Comparison of ENCODE assay signal across 11 cellular contexts in genomic region chr15:43067717-43068461, GRCh38. TPM values are rescaled to one million over a fixed set of nuclear protein-coding genes. Genes with fewer than 3 reads are reported as not detected.
DNase-seq lines count a peak whose midpoint lies in the region; ATAC-seq, FAIRE-seq and TF ChIP-seq lines count a peak whose summit lies in the region.
"Had no signal": no experiment of that assay in that cellular context is flagged by ENCODE, and none has a peak within 500 bp of the region (broad histone marks: within the 10 kb centered on the region; RNA-seq: fewer than 3 reads in every experiment).

No MANE protein-coding gene starts in this region.

- no peak overlapping the region for H2BK12ac ChIP-seq in mesenchymal stem cell (ENCODE audit: low read length in 2 of 2)

- no peak overlapping the region for H2BK15ac ChIP-seq in mesenchymal stem cell (ENCODE audit: low read depth, poor library complexity, severe bottlenecking)

- H3K14ac ChIP-seq in mesenchymal stem cell (ENCODE audit: low read length in 2 of 2): no peak overlapping the region

- H3K4me1 ChIP-seq in KMS-11 (ENCODE audit: low read depth, poor library complexity, severe bottlenecking) (peaks cover 14% of the 10 kb centered on the region), GM12878 (ENCODE audit: control insufficient read depth, insufficient read depth, low read length) (no peaks in the 10 kb centered on the region), mesenchymal stem cell (ENCODE audit: control insufficient read depth, insufficient read depth, low read depth, low read length) (no peaks in the 10 kb centered on the region)
- H3K4me1 ChIP-seq: suprapubic skin had no signal

- H3K9ac ChIP-seq in KMS-11 (no peak overlapping the region), GM12878 (ENCODE audit: control insufficient read depth, insufficient read depth, low read length) (no peak overlapping the region), mesenchymal stem cell (ENCODE audit: low read length) (no peak overlapping the region)

- no peak for TF ChIP-seq RAD21 in GM12878 (IDR thresholded peaks at IDR 0.05; ENCODE audit: insufficient read depth, low read depth, low read length)

- ATAC-seq in GM12878 (peak; percentile 88), GM18511 (IDR thresholded peaks at IDR 0.05; ENCODE audit: unreplicated experiment) (no peak)
- ATAC-seq: left cardiac atrium had no signal

- H3K79me2 ChIP-seq in KMS-11 (ENCODE audit: insufficient read depth, low read depth): no peaks in the 10 kb centered on the region
- no peaks in the 10 kb centered on the region for H3K79me2 ChIP-seq in GM12878 (ENCODE audit: control insufficient read depth, insufficient read depth, low read length)

- H3K4ac ChIP-seq in mesenchymal stem cell (ENCODE audit: low read depth in 1 of 2, low read length in 2 of 2): no peak overlapping the region

- no peak overlapping the region for H3K23ac ChIP-seq in mesenchymal stem cell (ENCODE audit: low read length in 2 of 2)

- intact Hi-C loops in GM12878 (cut with micrococcal nuclease; ENCODE audit: unreplicated experiment): no loop called here

- POLR2A ChIA-PET in GM12878 (lab: Charles Lee): interaction anchor here (0.7 kb wide), 1 partner anchor 39 kb away, joined by 8 read pairs; no protein-coding TSS in a partner anchor

- no peak for TF ChIP-seq CTCF in KMS-11 (conservative IDR thresholded peaks at IDR 0.05; ENCODE audit: low read depth, low read length)
- no peak for TF ChIP-seq CTCF in GM12878 (IDR thresholded peaks at IDR 0.05 in 2 of 3, conservative IDR thresholded peaks at IDR 0.05 in 1 of 3; ENCODE audit: control insufficient read depth in 2 of 3, extremely low read depth in 1 of 3, insufficient read depth in 1 of 3, low read depth in 3 of 3, low read length in 3 of 3)

- H4K91ac ChIP-seq in mesenchymal stem cell (ENCODE audit: low read length): no peak overlapping the region

- in situ Hi-C loops in GM12878 (cut with MboI): no loop called here

- no peak overlapping the region for H2BK120ac ChIP-seq in mesenchymal stem cell (ENCODE audit: low read depth, low read length)

- H3K4me3 ChIP-seq in KMS-11 (IDR thresholded peaks at IDR 0.05; ENCODE audit: insufficient read depth, low read depth, low read length): no peak overlapping the region
- no peak overlapping the region for H3K4me3 ChIP-seq in GM12878
- H3K4me3 ChIP-seq in mesenchymal stem cell (ENCODE audit: insufficient read depth in 1 of 2, low read depth in 1 of 2, low read length in 2 of 2): no peak overlapping the region
- H3K4me3 ChIP-seq: suprapubic skin had no signal

- peak; percentile 32 for DNase-seq in activated CD4-positive, alpha-beta T cell treated with anti-CD3 and anti-CD28 coated beads for 48 hours
- DNase-seq in activated CD4-positive, alpha-beta T cell treated with anti-CD3 and anti-CD28 coated beads, Interleukin-2, amount 50 U/mL, for 4 hours: no peak
- DNase-seq in GM12878 (ENCODE audit: low read depth, low spot score) (no peak), mesenchymal stem cell (peak; percentile 86), GF-D8 (lab: John Stamatoyannopoulos, UW) (no peak), HT-29 (ENCODE audit: low spot score) (no peak)
- DNase-seq: left cardiac atrium, NCI-H1436 treated with DMSO at 0.1 percent for 48 hours had no signal

- no peaks in the 10 kb centered on the region for H4K20me1 ChIP-seq in KMS-11 (ENCODE audit: insufficient read depth)
- H4K20me1 ChIP-seq in GM12878 (ENCODE audit: control insufficient read depth, insufficient read depth): no peaks in the 10 kb centered on the region

- CTCF ChIA-PET in GM12878 (lab: Yijun Ruan, JAX): interaction anchor here (0.6 kb wide), 1 partner anchor 514 kb away, joined by 3 read pairs; no protein-coding TSS in a partner anchor

- no peak overlapping the region for H4K8ac ChIP-seq in mesenchymal stem cell (ENCODE audit: low read length)

- H2AK5ac ChIP-seq in mesenchymal stem cell (ENCODE audit: low read length, severe bottlenecking): no peak overlapping the region

- RAD21 ChIA-PET in GM12878 (lab: Charles Lee; ENCODE audit: unreplicated experiment): no interaction called here

- 82% methylated on average over 8 of the region's 8 CpGs for WGBS in GM12878 (ENCODE audit: insufficient coverage, insufficient replicate concordance, low lambda C conversion rate, missing lambda C conversion rate)
- 62% methylated on average over 6 of the region's 8 CpGs for WGBS in mesenchymal stem cell

- H3K4me2 ChIP-seq in KMS-11: peak overlapping the region; percentile 23; the same call in 1 of the 2 replicates
- no peak overlapping the region for H3K4me2 ChIP-seq in GM12878 (ENCODE audit: control insufficient read depth, insufficient read depth)
- H3K4me2 ChIP-seq in mesenchymal stem cell (ENCODE audit: low read length, poor library complexity, severe bottlenecking): no peak overlapping the region

- FAIRE-seq in GM12878 (lab: Jason Lieb, UNC): peak; percentile 59

- no peak for TF ChIP-seq EP300 in GM12878 (IDR thresholded peaks at IDR 0.05; ENCODE audit: borderline replicate concordance in 1 of 2, control insufficient read depth in 1 of 2, low read depth in 2 of 2, low read length in 2 of 2)

- BruUV-seq in GM12878 (replicated peaks; lab: Mats Ljungman, UMichigan): no TSS peak

- H2BK5ac ChIP-seq in mesenchymal stem cell (ENCODE audit: low read depth, low read length, poor library complexity, severe bottlenecking): no peak overlapping the region

- no peak overlapping the region for H3K27ac ChIP-seq in KMS-11
- H3K27ac ChIP-seq in GM12878 (ENCODE audit: control insufficient read depth, insufficient read depth): no peak overlapping the region
- H3K27ac ChIP-seq in mesenchymal stem cell (ENCODE audit: low read length, poor library complexity, severe bottlenecking): no peak overlapping the region
- H3K27ac ChIP-seq: suprapubic skin had no signal

- no peak for TF ChIP-seq POLR2A in GM12878 (IDR thresholded peaks at IDR 0.05; ENCODE audit: low read depth, low read length)

- H3K36me3 ChIP-seq in KMS-11 (ENCODE audit: insufficient read depth): peaks cover 3% of the 10 kb centered on the region; the same call in 1 of the 2 replicates
- peaks cover 1 to 12% of the 10 kb centered on the region in 2 experiments; a peak in 3 of 4 replicates for H3K36me3 ChIP-seq in GM12878 (ENCODE audit: control insufficient read depth in 2 of 2, insufficient read depth in 2 of 2, low read length in 1 of 2)
- H3K36me3 ChIP-seq in mesenchymal stem cell (ENCODE audit: control insufficient read depth in 1 of 2, insufficient read depth in 2 of 2, low read depth in 1 of 2, low read length in 2 of 2): peaks cover 9 to 77% of the 10 kb centered on the region in 2 experiments

- no peaks in the 10 kb centered on the region for H3K9me3 ChIP-seq in GM12878 (replicated peaks; ENCODE audit: control insufficient read depth, insufficient read depth, low read length)
- no peaks in the 10 kb centered on the region for H3K9me3 ChIP-seq in mesenchymal stem cell (ENCODE audit: control insufficient read depth, low read length)
- H3K9me3 ChIP-seq: suprapubic skin had no signal

- H3K18ac ChIP-seq in mesenchymal stem cell (ENCODE audit: low read depth in 1 of 2, low read length in 2 of 2): peak overlapping the region in 1 of 2 experiments; percentile 34

- H3K79me1 ChIP-seq in mesenchymal stem cell (replicated peaks; ENCODE audit: low read length, poor library complexity, severe bottlenecking): peaks cover 9% of the 10 kb centered on the region

- H3K27me3 ChIP-seq in KMS-11 (ENCODE audit: insufficient read depth, low read depth) (no peaks in the 10 kb centered on the region), GM12878 (replicated peaks in 1 of 2; ENCODE audit: control insufficient read depth in 2 of 2, insufficient read depth in 2 of 2, low read length in 1 of 2) (no peaks in the 10 kb centered on the region), mesenchymal stem cell (ENCODE audit: control insufficient read depth in 1 of 2, insufficient read depth in 1 of 2, low read length in 2 of 2) (no peaks in the 10 kb centered on the region)
- H3K27me3 ChIP-seq: suprapubic skin had no signal

- SMC1A ChIA-PET in GM12878 (lab: Charles Lee; ENCODE audit: uncharacterized antibody, unreplicated experiment): interaction anchor here (0.6 to 0.7 kb wide), 2 partner anchors 124 to 191 kb away, joined by 3 read pairs; no protein-coding TSS in a partner anchor

- no peak overlapping the region for H2AFZ ChIP-seq in KMS-11 (ENCODE audit: low read depth)
- no peak overlapping the region for H2AFZ ChIP-seq in GM12878 (ENCODE audit: control insufficient read depth, low read depth, low read length)
- H2AFZ ChIP-seq in mesenchymal stem cell (ENCODE audit: low read depth, low read length): no peak overlapping the region

TF ChIP-seq in GM12878, 131 proteins besides CTCF, POLR2A, EP300 and RAD21:
- peak; percentile 58 for TF ChIP-seq JUNB (IDR thresholded peaks at IDR 0.05)
- no peak for TF ChIP-seq SPI1 (IDR thresholded peaks at IDR 0.05; ENCODE audit: borderline replicate concordance, insufficient read depth, low read depth, low read length)
- TF ChIP-seq RUNX3 (IDR thresholded peaks at IDR 0.05; ENCODE audit: low read length): peak; percentile 73

RNA-seq across cellular contexts. Expression of gene UBR1, which starts 37.9 kb away (rescaled TPM):
- total RNA-seq in GM12878 (2013; cell fraction: nucleolus; rRNA removed): 132 and 148 TPM in 2 replicates
- 17.9 and 20.8 TPM in 2 replicates for total RNA-seq in GM12878 (2014; rRNA removed)
- total RNA-seq in GM12878 (2014; rRNA removed; fragmentation: Illumina TruSeq; extraction: Trizol): 25.5 and 27.5 TPM in 2 replicates
- total RNA-seq in GM12878 (2021): 17.2 and 20.6 TPM in 2 replicates
- polyA plus RNA-seq in GM12878 (2011; ENCODE audit: low read depth): 8.3 TPM
- polyA plus RNA-seq in GM12878 (2011; rRNA removed): 15.4 and 21.8 TPM in 2 replicates
- 5.7 and 7.3 TPM in 2 replicates for polyA plus RNA-seq in GM12878 (2011; cell fraction: cytosol; rRNA removed)
- 10.7 and 11.8 TPM in 2 replicates for polyA plus RNA-seq in GM12878 (2011; cell fraction: nucleus; rRNA removed)
- polyA plus RNA-seq in GM12878 (2012): 7.8 and 8.2 TPM in 2 replicates
- 14.9 and 17.5 TPM in 2 replicates for polyA plus RNA-seq in GM12878 (2014; fragmentation: Illumina TruSeq; extraction: Trizol)
- polyA plus RNA-seq in GM12878 (2014; fragmentation: Nextera tagmentation; extraction: Ambion mirVana): 1 to 10 TPM; 4.5 to 5.5 TPM
- 9.3 and 9.7 TPM in 2 replicates for polyA plus RNA-seq in GM12878 (2014; rRNA removed)
- 10 to 100 TPM; 22.5 TPM for polyA plus RNA-seq in GM12878 (2016; fragmentation: Nextera tagmentation; extraction: Ambion mirVana)
- 24.8 and 37.7 TPM in 2 replicates for polyA minus RNA-seq in GM12878 (2011; rRNA and poly(A)+ RNA removed)
- polyA minus RNA-seq in GM12878 (2011; cell fraction: cytosol; rRNA and poly(A)+ RNA removed): 13.4 and 13.5 TPM in 2 replicates
- polyA minus RNA-seq in GM12878 (2011; cell fraction: nucleus; rRNA and poly(A)+ RNA removed): 25.5 and 33.8 TPM in 2 replicates
- 7.5 TPM for polyA plus RNA-seq in mesenchymal stem cell (2013, experiment 1 of 2)
- 7.7 TPM for polyA plus RNA-seq in mesenchymal stem cell (2013, experiment 2 of 2)
- 20.2 and 23.6 TPM in 2 replicates for total RNA-seq in HT-29 (2014; rRNA removed; shearing (Covaris generic))

Comparison
In these comparisons a context has a peak if more than half of its experiments do, and no peak if none do; other contexts are left out.
1. DNase-seq: peak in activated CD4-positive, alpha-beta T cell treated with anti-CD3 and anti-CD28 coated beads for 48 hours (single experiment) and mesenchymal stem cell (single experiment); none in activated CD4-positive, alpha-beta T cell treated with anti-CD3 and anti-CD28 coated beads, Interleukin-2, amount 50 U/mL, for 4 hours (0 of 2), GM12878 (single experiment), GF-D8 (single experiment) and HT-29 (single experiment).